ENCODE assay signal across 8 cellular contexts in the genomic region with DNA sequence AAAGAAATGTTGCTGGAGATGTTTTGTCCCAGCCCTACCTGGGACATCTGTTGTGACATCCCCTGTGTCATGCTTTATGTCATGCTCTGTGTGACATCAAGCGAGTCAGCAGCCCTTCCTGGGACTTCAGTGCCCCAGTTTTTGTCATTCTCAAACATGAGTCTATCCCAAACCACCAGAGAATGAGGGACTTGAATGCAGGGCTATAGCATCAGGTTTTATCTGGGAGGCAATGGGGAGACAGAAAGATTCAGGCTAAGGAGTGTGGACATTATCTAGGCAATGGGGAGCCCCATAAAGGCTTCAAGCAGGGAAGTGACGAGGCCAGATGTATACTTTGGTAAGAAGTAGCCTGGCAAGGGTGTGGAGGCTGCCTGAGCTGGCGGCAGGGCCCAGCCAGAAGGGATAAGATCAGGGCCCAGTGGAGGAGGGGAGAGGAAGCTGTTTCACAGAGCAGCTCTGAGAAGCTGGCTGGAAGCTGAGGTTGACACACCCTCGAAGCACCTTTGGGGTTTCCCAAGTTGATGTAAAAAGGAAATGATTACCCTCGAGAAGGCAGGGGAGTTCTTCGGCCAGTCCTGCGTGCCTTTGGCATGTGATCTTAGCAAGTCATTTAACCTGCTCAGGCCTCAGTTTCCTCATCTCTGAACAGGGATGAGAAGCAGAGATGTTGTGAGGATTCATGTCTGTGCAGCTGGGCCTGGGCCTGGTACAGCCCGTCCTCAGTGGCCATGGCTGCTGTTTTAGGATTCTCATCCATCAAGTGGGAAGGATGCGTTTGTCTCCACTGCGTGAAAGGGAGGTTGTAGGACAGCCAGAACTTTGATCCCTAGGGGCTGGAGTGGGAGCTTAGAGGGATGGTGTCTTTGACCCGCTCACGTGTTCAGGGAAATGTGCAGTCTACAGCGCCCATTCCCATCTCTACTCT. TPM values are rescaled to one million over a fixed set of nuclear protein-coding genes. Genes with fewer than 3 reads are reported as not detected.
A peak's percentile ranks its signal among the peaks of the same experiment; 100 is the strongest.
DNase-seq lines count a peak whose midpoint lies in the region; ATAC-seq and TF ChIP-seq lines count a peak whose summit lies in the region.

No MANE protein-coding gene starts in this region.

- peak overlapping the region; percentile 43 for H3K4me2 ChIP-seq in PC-3 (ENCODE audit: low read length)

- POLR2A ChIA-PET in PC-3 (lab: Charles Lee; ENCODE audit: unreplicated experiment) = interaction anchor here (0.5 kb wide), 1 partner anchor 34 kb away, joined by 3 read pairs; a partner anchor contains a TSS

- peak; percentile 40 for TF ChIP-seq POLR2A in GM18505 (IDR thresholded peaks at IDR 0.05; ENCODE audit: borderline replicate concordance, extremely low read depth, insufficient read depth, insufficient read length)

- no peaks in the 10 kb centered on the region for H4K20me1 ChIP-seq in PC-3 (ENCODE audit: low read length)

- no peak overlapping the region for H3K4me3 ChIP-seq in PC-3 (ENCODE audit: low read length)

- DNase-seq in PC-3 = peak; percentile 88
- peak; percentile 48 for DNase-seq in activated T-helper 9 cell treated with anti-CD3 and anti-CD28 coated beads, Interleukin-2, amount 50 U/mL, for 16 hours (ENCODE audit: low read depth)
- DNase-seq in kidney glomerular epithelial cell (lab: John Stamatoyannopoulos, UW) = peak; percentile 60
- DNase-seq in stimulated activated CD8-positive, alpha-beta memory T cell treated with anti-CD3 and anti-CD28 coated beads, Interleukin-15, amount 100 ng/mL, for 48 hours (ENCODE audit: low read depth in 2 of 2) = peak; percentile 59 to 67
- no peak for DNase-seq in NCI-H2171 treated with DMSO at 0.1 percent for 48 hours (lab: John Stamatoyannopoulos, UW)
- no peak for DNase-seq in retina

- no peaks in the 10 kb centered on the region for H3K9me2 ChIP-seq in PC-3 (replicated peaks; ENCODE audit: low read length)

- peaks cover 10% of the 10 kb centered on the region; the same call in 1 of the 2 replicates for H3K79me2 ChIP-seq in PC-3 (ENCODE audit: low read length)

- intact Hi-C loops in PC-3 (cut with micrococcal nuclease) = loop anchor here (10.0 kb wide), 1 partner anchor 224 kb away; no protein-coding TSS in a partner anchor

- H3K9ac ChIP-seq in PC-3 (ENCODE audit: low read length) = peak overlapping the region; percentile 71

- H3F3A ChIP-seq in PC-3 (ENCODE audit: low read length, unreplicated experiment) = peaks cover 4% of the 10 kb centered on the region

- H3K4me1 ChIP-seq in PC-3 (ENCODE audit: insufficient read depth, low read length) = peaks cover 57% of the 10 kb centered on the region

- peak overlapping the region; percentile 95 for H3K27ac ChIP-seq in PC-3 (ENCODE audit: low read length)

- peak overlapping the region; percentile 29; the same call in 1 of the 2 replicates for H2AFZ ChIP-seq in PC-3 (ENCODE audit: low read length)

- no peak for TF ChIP-seq CTCF in PC-3 (conservative IDR thresholded peaks at IDR 0.05; ENCODE audit: low read depth, low read length)

- TSS peak; percentile 42 for BruUV-seq in PC-3 (replicated peaks; lab: Mats Ljungman, UMichigan)

- H3K36me3 ChIP-seq in PC-3 (ENCODE audit: low read depth, low read length) = peaks cover 8% of the 10 kb centered on the region; the same call in 1 of the 2 replicates

- no peaks in the 10 kb centered on the region for H3K9me3 ChIP-seq in PC-3 (ENCODE audit: low read length)

- peak; percentile 60 for ATAC-seq in GM18505 (IDR thresholded peaks at IDR 0.05; ENCODE audit: unreplicated experiment)
- peak; percentile 67 for ATAC-seq in HG02623 (IDR thresholded peaks at IDR 0.05; ENCODE audit: unreplicated experiment)
- ATAC-seq in PC-3 = peak; percentile 83

- no peaks in the 10 kb centered on the region for H3K27me3 ChIP-seq in PC-3 (ENCODE audit: low read length)

- CTCF ChIA-PET in PC-3 (lab: Charles Lee) = interaction anchor here (0.5 kb wide), 2 partner anchors 33 to 34 kb away, joined by 4 to 8 read pairs; a partner anchor contains a TSS

RNA-seq across cellular contexts. Expression of a gene that starts 34.3 kb away (rescaled TPM):
- total RNA-seq in PC-3 (2014; rRNA removed) = 4.7 and 5.5 TPM in 2 replicates

RNA-seq across cellular contexts. Expression of a gene that starts 49.2 kb away (rescaled TPM):
- 14.1 and 25.6 TPM in 2 replicates for total RNA-seq in PC-3 (2014; rRNA removed)

RNA-seq across cellular contexts. Expression of a gene that starts 57.4 kb away (rescaled TPM):
- 45.0 and 51.5 TPM in 2 replicates for total RNA-seq in PC-3 (2014; rRNA removed)

Comparison
In these comparisons a context has a peak if more than half of its experiments do, and no peak if none do; other contexts are left out.
1. DNase-seq: peak in PC-3 (single experiment), activated T-helper 9 cell treated with anti-CD3 and anti-CD28 coated beads, Interleukin-2, amount 50 U/mL, for 16 hours (single experiment), kidney glomerular epithelial cell (single experiment) and stimulated activated CD8-positive, alpha-beta memory T cell treated with anti-CD3 and anti-CD28 coated beads, Interleukin-15, amount 100 ng/mL, for 48 hours (2 of 2); none in NCI-H2171 treated with DMSO at 0.1 percent for 48 hours (single experiment) and retina (single experiment).
2. Peak in every context shown above with its lines, with median percentiles within 50 percentile points of each other: ATAC-seq.